In genomic region chr10:95728535-95728934, GRCh38 we compare ENCODE assay signal across 14 cellular contexts. TPM values are rescaled to one million over a fixed set of nuclear protein-coding genes. Genes with fewer than 3 reads are reported as not detected.
A peak's percentile ranks its signal among the peaks of the same experiment; 100 is the strongest.
DNase-seq lines count a peak whose midpoint lies in the region; ATAC-seq, FAIRE-seq and TF ChIP-seq lines count a peak whose summit lies in the region.
"Had no signal": no experiment of that assay in that cellular context is flagged by ENCODE, and none has a peak within 500 bp of the region (broad histone marks: within the 10 kb centered on the region; RNA-seq: fewer than 3 reads in every experiment).

No MANE protein-coding gene starts in this region.

- H2AFZ ChIP-seq in OCI-LY3 (ENCODE audit: low read depth, low read length) = no peak overlapping the region
- no peak overlapping the region for H2AFZ ChIP-seq in endothelial cell of umbilical vein (ENCODE audit: low read depth, low read length)

- no peak overlapping the region for H3K27ac ChIP-seq in OCI-LY3 (ENCODE audit: low read length)
- no peak overlapping the region for H3K27ac ChIP-seq in endothelial cell of umbilical vein (ENCODE audit: insufficient read depth, low read depth, low read length)
- H3K27ac ChIP-seq in sigmoid colon = peak overlapping the region in 2 of 4 donors; percentile 49 to 55

- no peak for ATAC-seq in GM21423 (IDR thresholded peaks at IDR 0.05; ENCODE audit: unreplicated experiment)

- no peaks in the 10 kb centered on the region for H3K27me3 ChIP-seq in OCI-LY3 (ENCODE audit: low read depth, low read length)
- no peaks in the 10 kb centered on the region for H3K27me3 ChIP-seq in endothelial cell of umbilical vein (ENCODE audit: control insufficient read depth in 2 of 2, insufficient read depth in 2 of 2, low read length in 2 of 2)
- H3K27me3 ChIP-seq in sigmoid colon = no peaks in the 10 kb centered on the region

- TF ChIP-seq CTCF in OCI-LY3 (IDR thresholded peaks at IDR 0.05; ENCODE audit: low read depth, low read length) (peak; percentile 47), endothelial cell of umbilical vein (IDR thresholded peaks at IDR 0.05; ENCODE audit: extremely low read depth in 1 of 2, insufficient read depth in 1 of 2, low read depth in 1 of 2, low read length in 2 of 2) (no peak), sigmoid colon (IDR thresholded peaks at IDR 0.05) (no peak)

- 73% methylated on average over 4 of the region's 4 CpGs for WGBS in sigmoid colon, 2 donors

- H3K4me3 ChIP-seq in OCI-LY3 (ENCODE audit: low read length) (no peak overlapping the region), endothelial cell of umbilical vein (replicated peaks in 1 of 3; ENCODE audit: insufficient read depth in 1 of 3, low read depth in 1 of 3, low read length in 3 of 3) (no peak overlapping the region), sigmoid colon (no peak overlapping the region)

- FAIRE-seq in endothelial cell of umbilical vein (lab: Jason Lieb, UNC) = no peak
- FAIRE-seq: urothelium cell line had no signal

- no TSS peak for BruUV-seq in endothelial cell of umbilical vein (replicated peaks; lab: Mats Ljungman, UMichigan)

- DNase-seq in NCI-H2227 (lab: John Stamatoyannopoulos, UW; ENCODE audit: unreplicated experiment) (peak; percentile 3), NCI-H2227 treated with DMSO at 0.1 percent for 48 hours (lab: John Stamatoyannopoulos, UW) (no peak), endothelial cell of umbilical vein (ENCODE audit: low read depth, low spot score) (peak; percentile 54), sigmoid colon (no peak), T-helper 1 cell (no peak)
- no peak for DNase-seq in NK-92 treated with Interleukin-12 subunit alpha and Interleukin-12 subunit beta, amount 100 ng/mL, for 24 hours (lab: John Stamatoyannopoulos, UW)
- DNase-seq: activated CD4-positive, alpha-beta T cell treated with anti-CD3 and anti-CD28 coated beads for 1 hour; activated T-cell treated with anti-CD3 and anti-CD28 coated beads, Interleukin-2, amount 50 U/mL, for 1 hour; effector CD8-positive, alpha-beta T cell; NCI-H526 treated with DMSO at 0.1 percent for 48 hours; occipital lobe had no signal

- dilution Hi-C loops in endothelial cell of umbilical vein (cut with MboI; ENCODE audit: extremely low pct_ligation_motif_present, low sequenced_read_pairs) = no loop called here

- no peaks in the 10 kb centered on the region for H3K9me1 ChIP-seq in endothelial cell of umbilical vein (replicated peaks; ENCODE audit: control insufficient read depth, extremely low read depth, insufficient read depth, low read length)

- H3K9me3 ChIP-seq in OCI-LY3 (ENCODE audit: insufficient read depth, low read length) = no peaks in the 10 kb centered on the region
- no peaks in the 10 kb centered on the region for H3K9me3 ChIP-seq in endothelial cell of umbilical vein (replicated peaks; ENCODE audit: control insufficient read depth, insufficient read depth, low read length)
- H3K9me3 ChIP-seq in sigmoid colon = peaks cover 0 to 11% (median 0%) of the 10 kb centered on the region in 4 donors

- H3K79me2 ChIP-seq in OCI-LY3 (ENCODE audit: low read length) (no peaks in the 10 kb centered on the region), endothelial cell of umbilical vein (ENCODE audit: control insufficient read depth, insufficient read depth, low read length) (no peaks in the 10 kb centered on the region)

- H4K20me1 ChIP-seq in OCI-LY3 (ENCODE audit: insufficient read depth, low read length) (no peaks in the 10 kb centered on the region), endothelial cell of umbilical vein (replicated peaks; ENCODE audit: control insufficient read depth, extremely low read depth, insufficient read depth, low read length) (no peaks in the 10 kb centered on the region)

- CTCF ChIA-PET in endothelial cell of umbilical vein (lab: Charles Lee) = interaction anchor here (1.1 to 4.9 kb wide), 8 partner anchors 12 to 642 kb away, joined by 3 to 59 read pairs (median 4); partner anchors contain the start of gene TCTN3

- intact Hi-C loops in endothelial cell of umbilical vein (cut with micrococcal nuclease) = loop anchor here (2.0 kb wide), 1 partner anchor 34 kb away; no protein-coding TSS in a partner anchor
- intact Hi-C loops in sigmoid colon (cut with DNase I) = no loop called here

- no peak overlapping the region for H3K4me2 ChIP-seq in OCI-LY3 (ENCODE audit: low read length)
- no peak overlapping the region for H3K4me2 ChIP-seq in endothelial cell of umbilical vein (ENCODE audit: insufficient read depth, low read length)

- TF ChIP-seq EP300 in sigmoid colon (IDR thresholded peaks at IDR 0.05) = peak; percentile 78 to 97 (median 88)

- POLR2A ChIA-PET in endothelial cell of umbilical vein (lab: Charles Lee) = no interaction called here

- H3K9ac ChIP-seq in OCI-LY3 (ENCODE audit: low read length) = no peak overlapping the region
- no peak overlapping the region for H3K9ac ChIP-seq in endothelial cell of umbilical vein (replicated peaks; ENCODE audit: extremely low read depth, insufficient read depth, low read length)

- peaks cover 29% of the 10 kb centered on the region for H3K4me1 ChIP-seq in OCI-LY3 (ENCODE audit: low read length)
- peaks cover 15% of the 10 kb centered on the region for H3K4me1 ChIP-seq in endothelial cell of umbilical vein (ENCODE audit: control insufficient read depth, extremely low read depth, insufficient read depth, low read length)
- H3K4me1 ChIP-seq in sigmoid colon = peaks cover 0 to 20% (median 6%) of the 10 kb centered on the region in 4 donors

- H3K36me3 ChIP-seq in OCI-LY3 (replicated peaks; ENCODE audit: low read depth, low read length) (peaks cover 5% of the 10 kb centered on the region), endothelial cell of umbilical vein (ENCODE audit: control insufficient read depth in 2 of 2, extremely low read depth in 1 of 2, insufficient read depth in 2 of 2, low read length in 2 of 2) (no peaks in the 10 kb centered on the region), sigmoid colon (no peaks in the 10 kb centered on the region)

- no peak for TF ChIP-seq POLR2A in endothelial cell of umbilical vein (IDR thresholded peaks at IDR 0.05; ENCODE audit: low read depth, low read length)
- no peak for TF ChIP-seq POLR2A in sigmoid colon (IDR thresholded peaks at IDR 0.05)

TF ChIP-seq in endothelial cell of umbilical vein, 7 proteins besides CTCF, POLR2A, EP300 and RAD21:
- TF ChIP-seq FOS (IDR thresholded peaks at IDR 0.05; ENCODE audit: borderline replicate concordance, insufficient read depth, low read length) (no peak), JUN (IDR thresholded peaks at IDR 0.05; ENCODE audit: borderline replicate concordance, insufficient read depth, insufficient read length, low read depth) (no peak), POLR2AphosphoS5 (IDR thresholded peaks at IDR 0.05; ENCODE audit: insufficient read depth, low read depth, low read length) (no peak), MYC (IDR thresholded peaks at IDR 0.05; ENCODE audit: low read depth, low read length) (no peak), GATA2 (IDR thresholded peaks at IDR 0.05; ENCODE audit: insufficient read depth, insufficient read length, low read depth, low read length) (no peak), EZH2 (IDR thresholded peaks at IDR 0.05; ENCODE audit: borderline replicate concordance, low read depth, low read length, severe bottlenecking) (no peak), MAX (IDR thresholded peaks at IDR 0.05; ENCODE audit: insufficient read depth, insufficient read length) (no peak)

RNA-seq across cellular contexts. Expression of gene ENTPD1, which starts 27.4 kb away (rescaled TPM):
- total RNA-seq in endothelial cell of umbilical vein (23.0 and 27.0 TPM in 2 replicates), sigmoid colon (100 to 1,000 TPM in 1 of 4 donors, 10 to 100 TPM in 3; 18.5 to 112 (median 24.1) TPM)
- polyA plus RNA-seq in endothelial cell of umbilical vein (9.1 and 10.2 TPM in 2 replicates), sigmoid colon (10 to 100 TPM in 1 of 3 donors, 1 to 10 TPM in 2; 5.4 to 12.0 (median 9.9) TPM)
- 9.7 and 10.6 TPM in 2 replicates for polyA plus RNA-seq in endothelial cell of umbilical vein (2011; cell fraction: cytosol; rRNA removed)
- polyA plus RNA-seq in endothelial cell of umbilical vein (2011; cell fraction: nucleus; rRNA removed) = 13.4 and 15.5 TPM in 2 replicates
- 6.5 and 6.8 TPM in 2 replicates for polyA plus RNA-seq in endothelial cell of umbilical vein (2012)
- 28.8 and 31.0 TPM in 2 replicates for polyA minus RNA-seq in endothelial cell of umbilical vein
- not detected for polyA minus RNA-seq in endothelial cell of umbilical vein (2011; cell fraction: cytosol; rRNA and poly(A)+ RNA removed)
- polyA minus RNA-seq in endothelial cell of umbilical vein (2011; cell fraction: nucleus; rRNA and poly(A)+ RNA removed) = 23.2 and 36.0 TPM in 2 replicates

RNA-seq across cellular contexts. Expression of gene TCTN3, which starts 34.8 kb away (rescaled TPM):
- total RNA-seq in endothelial cell of umbilical vein = 40.4 and 42.9 TPM in 2 replicates
- 52.6 and 55.9 TPM in 2 replicates for polyA plus RNA-seq in endothelial cell of umbilical vein
- 35.6 and 40.1 TPM in 2 replicates for polyA plus RNA-seq in endothelial cell of umbilical vein (2011; cell fraction: cytosol; rRNA removed)
- 28.6 and 32.8 TPM in 2 replicates for polyA plus RNA-seq in endothelial cell of umbilical vein (2011; cell fraction: nucleus; rRNA removed)
- polyA plus RNA-seq in endothelial cell of umbilical vein (2012) = 49.5 and 49.7 TPM in 2 replicates
- polyA minus RNA-seq in endothelial cell of umbilical vein = 42.8 and 56.7 TPM in 2 replicates
- polyA minus RNA-seq in endothelial cell of umbilical vein (2011; cell fraction: cytosol; rRNA and poly(A)+ RNA removed) = 29.0 TPM
- polyA minus RNA-seq in endothelial cell of umbilical vein (2011; cell fraction: nucleus; rRNA and poly(A)+ RNA removed) = 26.6 and 28.6 TPM in 2 replicates
- total RNA-seq in sigmoid colon = 10 to 100 TPM; 13.2 to 20.5 (median 16.7) TPM
- polyA plus RNA-seq in sigmoid colon = 10 to 100 TPM in 1 of 3 donors, 1 to 10 TPM in 2; 6.6 to 17.4 (median 8.6) TPM

Comparison
In these comparisons a context has a peak if more than half of its experiments do, and no peak if none do; other contexts are left out.
1. DNase-seq: peak in NCI-H2227 (single experiment) and endothelial cell of umbilical vein (single experiment); none in NCI-H2227 treated with DMSO at 0.1 percent for 48 hours (single experiment), sigmoid colon (single experiment), NK-92 treated with Interleukin-12 subunit alpha and Interleukin-12 subunit beta, amount 100 ng/mL, for 24 hours (single experiment) and T-helper 1 cell (0 of 5).